In genomic region chr2:109129356-109129920, GRCh38 we compare ENCODE assay signal across 8 cellular contexts. TPM values are rescaled to one million over a fixed set of nuclear protein-coding genes. Genes with fewer than 3 reads are reported as not detected.
A peak's percentile ranks its signal among the peaks of the same experiment; 100 is the strongest.
DNase-seq lines count a peak whose midpoint lies in the region; ATAC-seq, FAIRE-seq and TF ChIP-seq lines count a peak whose summit lies in the region.

No MANE protein-coding gene starts in this region.

- 1 to 5% (median 4%) methylated on average over 49 to 70 of the region's 70 CpGs for WGBS in small intestine, 3 donors

- TF ChIP-seq CTCF in ascending aorta (IDR thresholded peaks at IDR 0.05) = peak in 1 of 3 experiments; percentile 4

- no peaks in the 10 kb centered on the region for H3K9me3 ChIP-seq in ascending aorta
- no peaks in the 10 kb centered on the region for H3K9me3 ChIP-seq in iPS-18c (ENCODE audit: control insufficient read depth, insufficient read depth, low read length)
- no peaks in the 10 kb centered on the region for H3K9me3 ChIP-seq in small intestine (ENCODE audit: control insufficient read depth, low read depth)

- FAIRE-seq in small intestine (lab: Jason Lieb, UNC) = no peak

- no peaks in the 10 kb centered on the region for H3K36me3 ChIP-seq in ascending aorta
- no peaks in the 10 kb centered on the region for H3K36me3 ChIP-seq in small intestine (ENCODE audit: control insufficient read depth in 2 of 2, insufficient read depth in 2 of 2, low read length in 2 of 2)

- H3K4me3 ChIP-seq in ascending aorta = peak overlapping the region; percentile 67 to 72
- peak overlapping the region; percentile 65 for H3K4me3 ChIP-seq in iPS-18c (ENCODE audit: insufficient read depth, low read depth, low read length)
- peak overlapping the region; percentile 54 to 56 for H3K4me3 ChIP-seq in small intestine (ENCODE audit: low read depth in 1 of 2, low read length in 2 of 2)

- ATAC-seq in GM18861 (IDR thresholded peaks at IDR 0.05; ENCODE audit: unreplicated experiment) (peak; percentile 26), HG03108 (IDR thresholded peaks at IDR 0.05; ENCODE audit: unreplicated experiment) (no peak)

- H3K27me3 ChIP-seq in ascending aorta (no peaks in the 10 kb centered on the region), small intestine (ENCODE audit: control insufficient read depth in 2 of 2, insufficient read depth in 2 of 2, low read length in 2 of 2) (peaks cover 3 to 18% of the 10 kb centered on the region in 2 donors)

- peak overlapping the region; percentile 76 to 85 for H3K27ac ChIP-seq in ascending aorta
- peak overlapping the region in 1 of 2 donors; percentile 88 for H3K27ac ChIP-seq in small intestine (ENCODE audit: low read depth in 1 of 2, low read length in 1 of 2)

- DNase-seq in LHCN-M2 (ENCODE audit: low read depth) (peak; percentile 34), ascending aorta (ENCODE audit: low spot score in 2 of 2) (peak in 1 of 2 donors; percentile 67), small intestine (no peak), LoVo (ENCODE audit: low spot score) (no peak), middle frontal gyrus (ENCODE audit: extremely low spot score, low spot score) (no peak)

- H3K4me1 ChIP-seq in ascending aorta (peaks cover 7 to 24% of the 10 kb centered on the region in 2 donors), small intestine (ENCODE audit: control insufficient read depth in 2 of 2, insufficient read depth in 1 of 2, low read depth in 1 of 2, low read length in 1 of 2) (peaks cover 0 to 3% of the 10 kb centered on the region in 2 donors)

- intact Hi-C loops in ascending aorta (cut with DNase I) = loop anchor here (1.0 to 5.0 kb wide), 5 partner anchors 43 to 328 kb away; no protein-coding TSS in a partner anchor

RNA-seq across cellular contexts. Expression of gene SH3RF3, which starts 0.4 kb away (rescaled TPM):
- total RNA-seq in LHCN-M2 (2014; rRNA removed) (6.6 and 7.4 TPM in 2 replicates), ascending aorta (53.5 TPM)
- polyA plus RNA-seq in LHCN-M2 (2012) = 5.8 TPM
- polyA plus RNA-seq in small intestine = 1 to 10 TPM in 1 of 3 donors, under 1 TPM in 2; 0.22 to 3.9 (median 0.81) TPM
